In the genomic region with DNA sequence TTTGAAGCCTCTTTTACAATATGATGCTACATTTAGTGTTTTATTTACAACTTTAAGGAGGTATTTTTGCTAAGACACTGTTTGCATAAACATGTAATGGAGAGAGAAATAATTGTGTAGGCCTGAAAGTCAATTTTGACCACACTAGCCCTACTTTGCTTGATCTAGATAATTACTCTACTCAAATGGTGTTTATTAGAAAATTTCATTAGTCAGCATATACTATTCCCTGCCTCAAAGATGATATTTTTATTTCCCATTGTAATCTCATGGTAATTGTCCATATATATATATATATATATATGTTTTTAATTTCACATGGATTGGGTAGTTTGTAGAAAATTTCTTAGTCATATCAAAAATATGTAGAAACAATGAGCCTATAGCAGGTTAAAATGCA, we compare ENCODE assay signal across 31 cellular contexts.
"Had no signal": no experiment of that assay in that cellular context is flagged by ENCODE, and none has a peak within 500 bp of the region (broad histone marks: within the 10 kb centered on the region; RNA-seq: fewer than 3 reads in every experiment).

No MANE protein-coding gene starts in this region.

- H3K9me3 Mint-ChIP-seq: type B pancreatic cell had no signal

- H3K4me3 ChIP-seq: pancreas, psoas muscle, skin epidermis, smooth muscle cell, spleen, suprapubic skin, testis, tibial artery, transverse colon, upper lobe of right lung, vagina had no signal

- H3K27me3 ChIP-seq: neutrophil, pancreas, spleen, suprapubic skin, testis, tibial artery, transverse colon, upper lobe of right lung, vagina had no signal

- H3K27me3 Mint-ChIP-seq: naive thymus-derived CD8-positive, alpha-beta T cell; natural killer cell treated with Interleukin-12 subunit alpha and Interleukin-12 subunit beta and Interleukin-15 and Interleukin-18, amount 100 ng/mL, for 72 hours; stimulated activated memory B cell treated with anti-CD40 and anti-IgM and Interleukin-4, amounts not matched to agents 10 μg/mL and 1 μg/mL and 100 μg/mL, for 72 hours; stimulated activated naive CD8-positive, alpha-beta T cell treated with anti-CD3 and anti-CD28 coated beads, Interleukin-15, amount 100 ng/mL, for 72 hours; type B pancreatic cell had no signal

- DNase-seq: naive thymus-derived CD8-positive, alpha-beta T cell; nephron progenitor cell; nucleus accumbens; pancreas; psoas muscle; right cardiac atrium; spleen; stimulated activated CD4-positive, alpha-beta T cell treated with anti-CD3 and anti-CD28 coated beads, Interleukin-12 subunit alpha, Interleukin-12 subunit beta, amount 100 ng/mL, for 4 hours; stimulated activated CD4-positive, alpha-beta T cell treated with anti-CD3 and anti-CD28 coated beads, Interleukin-1b, Interleukin-23, amount 100 ng/mL, for 48 hours; stimulated activated CD4-positive, alpha-beta T cell treated with anti-CD3 and anti-CD28 coated beads, Interleukin-4, amount 100 ng/mL, for 1 hour; stimulated activated CD4-positive, alpha-beta T cell treated with anti-CD3 and anti-CD28 coated beads, Interleukin-4, amount 100 ng/mL, for 4 hours; stimulated activated CD8-positive, alpha-beta memory T cell treated with anti-CD3 and anti-CD28 coated beads, Interleukin-4, amount 100 ng/mL, for 48 hours; stimulated activated naive CD4-positive, alpha-beta T cell; stimulated activated naive CD8-positive, alpha-beta T cell treated with anti-CD3 and anti-CD28 coated beads, Interleukin-15, amount 100 ng/mL, for 72 hours; stimulated activated naive CD8-positive, alpha-beta T cell treated with anti-CD3 and anti-CD28 coated beads, Interleukin-15, Interleukin-2, amounts not matched to agents 100 U/mL and 50 U/mL, for 24 hours; substantia nigra; testis; tibial artery; transverse colon; upper lobe of right lung had no signal

- H3K4me1 ChIP-seq: pancreas, psoas muscle, spleen, suprapubic skin, testis, tibial artery, transverse colon, upper lobe of right lung, vagina had no signal

- H3K36me3 ChIP-seq: neutrophil, pancreas, spleen, suprapubic skin, tibial artery, transverse colon, upper lobe of right lung, vagina had no signal

- H3K4me2 ChIP-seq: smooth muscle cell had no signal

- H3K27ac ChIP-seq: neutrophil, pancreas, psoas muscle, skin epidermis, spleen, suprapubic skin, testis, tibial artery, transverse colon, upper lobe of right lung, vagina had no signal

- H3K27ac Mint-ChIP-seq: naive thymus-derived CD8-positive, alpha-beta T cell; natural killer cell treated with Interleukin-12 subunit alpha and Interleukin-12 subunit beta and Interleukin-15 and Interleukin-18, amount 100 ng/mL, for 72 hours; nephron progenitor cell; stimulated activated memory B cell treated with anti-CD40 and anti-IgM and Interleukin-4, amounts not matched to agents 10 μg/mL and 1 μg/mL and 100 μg/mL, for 72 hours; stimulated activated naive CD8-positive, alpha-beta T cell treated with anti-CD3 and anti-CD28 coated beads, Interleukin-15, amount 100 ng/mL, for 72 hours; type B pancreatic cell had no signal

- ATAC-seq: naive thymus-derived CD8-positive, alpha-beta T cell; natural killer cell treated with Interleukin-12 subunit alpha and Interleukin-12 subunit beta and Interleukin-15 and Interleukin-18, amount 100 ng/mL, for 72 hours; pancreas; psoas muscle; right cardiac atrium; sciatic nerve; stimulated activated memory B cell treated with anti-CD40 and anti-IgM and Interleukin-4, amounts not matched to agents 10 μg/mL and 1 μg/mL and 100 μg/mL, for 72 hours; stimulated activated naive CD8-positive, alpha-beta T cell treated with anti-CD3 and anti-CD28 coated beads, Interleukin-15, amount 100 ng/mL, for 72 hours; stimulated activated naive CD8-positive, alpha-beta T cell treated with anti-CD3 and anti-CD28 coated beads, Interleukin-15, Interleukin-2, amounts not matched to agents 100 U/mL and 50 U/mL, for 24 hours; upper lobe of right lung had no signal

- H3K9me3 ChIP-seq: neutrophil, pancreas, psoas muscle, suprapubic skin, testis, tibial artery, transverse colon, upper lobe of right lung, vagina had no signal

- FAIRE-seq: pancreas, urothelium cell line had no signal

- H3K4me3 Mint-ChIP-seq: naive thymus-derived CD8-positive, alpha-beta T cell; natural killer cell treated with Interleukin-12 subunit alpha and Interleukin-12 subunit beta and Interleukin-15 and Interleukin-18, amount 100 ng/mL, for 72 hours; nephron progenitor cell; neural crest cell; stimulated activated memory B cell treated with anti-CD40 and anti-IgM and Interleukin-4, amounts not matched to agents 10 μg/mL and 1 μg/mL and 100 μg/mL, for 72 hours; stimulated activated naive CD8-positive, alpha-beta T cell treated with anti-CD3 and anti-CD28 coated beads, Interleukin-15, amount 100 ng/mL, for 72 hours; type B pancreatic cell had no signal

- H3K36me3 Mint-ChIP-seq: naive thymus-derived CD8-positive, alpha-beta T cell; natural killer cell treated with Interleukin-12 subunit alpha and Interleukin-12 subunit beta and Interleukin-15 and Interleukin-18, amount 100 ng/mL, for 72 hours; stimulated activated memory B cell treated with anti-CD40 and anti-IgM and Interleukin-4, amounts not matched to agents 10 μg/mL and 1 μg/mL and 100 μg/mL, for 72 hours; type B pancreatic cell had no signal

- H3K4me1 Mint-ChIP-seq: naive thymus-derived CD8-positive, alpha-beta T cell; nephron progenitor cell; neural crest cell; stimulated activated memory B cell treated with anti-CD40 and anti-IgM and Interleukin-4, amounts not matched to agents 10 μg/mL and 1 μg/mL and 100 μg/mL, for 72 hours; stimulated activated naive CD8-positive, alpha-beta T cell treated with anti-CD3 and anti-CD28 coated beads, Interleukin-15, amount 100 ng/mL, for 72 hours had no signal
